ENCODE assay signal across 27 cellular contexts in genomic region chr15:100194955-100195354, GRCh38.
"Had no signal": no experiment of that assay in that cellular context is flagged by ENCODE, and none has a peak within 500 bp of the region (broad histone marks: within the 10 kb centered on the region; RNA-seq: fewer than 3 reads in every experiment).

No MANE protein-coding gene starts in this region.

- ATAC-seq: activated naive CD4-positive, alpha-beta T cell treated with anti-CD3 and anti-CD28 coated beads, Interleukin-2, amount 50 U/mL, for 72 hours; activated naive CD8-positive, alpha-beta T cell treated with anti-CD3 and anti-CD28 coated beads, Interleukin-2, amount 50 U/mL, for 24 hours; body of pancreas; T-cell had no signal

- H3K36me3 ChIP-seq: ascending aorta, Peyer's patch, SJSA1 had no signal

- H3K27ac ChIP-seq: ascending aorta, body of pancreas, Peyer's patch, RWPE1, SJSA1 had no signal

- FAIRE-seq: TTC549 had no signal

- H3K4me1 ChIP-seq: ascending aorta, body of pancreas, Peyer's patch, SJSA1 had no signal

- H3K9me3 ChIP-seq: ascending aorta, body of pancreas, Peyer's patch, SJSA1 had no signal

- H3K27me3 ChIP-seq: ascending aorta, body of pancreas, Peyer's patch, SJSA1 had no signal

- H3K4me3 ChIP-seq: ascending aorta, body of pancreas, Peyer's patch, SJSA1 had no signal

- DNase-seq: activated CD4-positive, alpha-beta memory T cell treated with anti-CD3 and anti-CD28 coated beads for 36 hours; activated CD4-positive, alpha-beta T cell treated with anti-CD3 and anti-CD28 coated beads, Interleukin-2, amount 10 ng/mL, durations not matched to agents 7 days and 5 days; activated CD4-positive, CD25-positive, alpha-beta regulatory T cell; activated effector memory CD4-positive, alpha-beta T cell treated with Interleukin-2 at 50 U/mL for 16 hours; activated naive CD4-positive, alpha-beta T cell; activated naive CD8-positive, alpha-beta T cell treated with anti-CD3 and anti-CD28 coated beads, Interleukin-2, amount 50 U/mL, for 24 hours; activated T-cell treated with anti-CD3 and anti-CD28 coated beads, Interleukin-2, amount 50 U/mL, for 24 hours; amniotic stem cell; body of pancreas; KG1; NCI-H1048; NCI-H146; NCI-H1930; NCI-H345; NCI-H510A; NCI-H69; NK-92 treated with Interleukin-12 subunit alpha and Interleukin-12 subunit beta, amount 100 ng/mL, for 24 hours; Right ventricle myocardium superior; T-cell; T-helper 2 cell; T1000 had no signal
